In the genomic region with DNA sequence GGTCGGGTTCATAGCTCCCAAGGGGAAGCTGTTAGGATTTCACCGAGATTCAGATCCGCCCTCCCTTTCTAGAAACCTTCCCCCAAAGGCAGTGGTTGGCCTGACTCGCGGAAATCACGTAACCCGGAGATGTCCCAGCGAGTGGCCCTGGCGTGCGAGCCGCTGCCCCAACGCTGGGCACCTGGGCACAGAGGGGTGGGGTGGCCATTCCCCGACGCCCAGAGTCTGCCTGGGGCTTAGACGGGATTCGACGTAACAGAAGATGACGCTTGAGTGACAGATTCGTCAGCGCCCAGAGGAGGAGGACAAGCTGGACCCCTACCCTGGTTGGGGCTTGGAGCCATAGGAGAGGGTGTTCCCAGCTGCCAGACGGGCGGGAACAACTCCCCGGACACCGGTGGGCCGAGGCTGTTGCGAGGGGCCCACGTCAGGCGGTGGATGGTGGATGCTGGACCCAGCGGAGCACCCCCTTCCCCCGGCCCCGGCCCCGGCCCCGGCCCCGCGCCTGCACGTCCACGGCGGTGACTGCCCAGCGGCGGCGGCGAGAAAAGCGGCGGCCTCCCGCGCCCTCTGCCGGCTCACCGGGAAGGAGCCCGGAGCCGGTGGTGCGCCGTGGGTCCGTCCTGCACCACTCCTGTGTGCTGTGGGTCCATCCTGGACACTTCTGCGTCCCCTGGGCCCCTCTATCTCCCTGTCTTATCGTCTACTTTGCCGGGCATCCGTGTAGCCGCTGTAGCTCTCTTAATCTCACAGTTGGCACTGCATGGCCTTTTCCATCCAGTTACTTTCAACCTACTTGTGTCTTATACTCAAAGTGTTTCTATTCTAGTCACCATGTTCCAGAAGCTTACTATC, we compare ENCODE assay signal across 7 cellular contexts. TPM values are rescaled to one million over a fixed set of nuclear protein-coding genes. Genes with fewer than 3 reads are reported as not detected.
DNase-seq lines count a peak whose midpoint lies in the region; ATAC-seq, FAIRE-seq and TF ChIP-seq lines count a peak whose summit lies in the region.

No MANE protein-coding gene starts in this region.

- TF ChIP-seq CTCF in VCaP (conservative IDR thresholded peaks at IDR 0.05) (peak; percentile 71), gastrocnemius medialis (IDR thresholded peaks at IDR 0.05 in 4 of 5, conservative IDR thresholded peaks at IDR 0.05 in 1 of 5) (peak; percentile 36 to 84 (median 55))

- no peak for FAIRE-seq in GM12891 (lab: Jason Lieb, UNC)

- no peaks in the 10 kb centered on the region for H3K9me3 ChIP-seq in gastrocnemius medialis

- TF ChIP-seq POLR2A in gastrocnemius medialis (IDR thresholded peaks at IDR 0.05) (no peak), GM12891 (IDR thresholded peaks at IDR 0.05; ENCODE audit: low read depth, low read length) (no peak)

- H3K4me3 ChIP-seq in H7 (ENCODE audit: insufficient read depth, low read depth, low read length): no peak overlapping the region
- H3K4me3 ChIP-seq in gastrocnemius medialis: no peak overlapping the region

- H3K27me3 ChIP-seq in H7 (ENCODE audit: control insufficient read depth, insufficient read depth, low read length) (no peaks in the 10 kb centered on the region), gastrocnemius medialis (peaks cover 0 to 8% (median 0%) of the 10 kb centered on the region in 3 donors)

- H3K27ac ChIP-seq in VCaP (no peak overlapping the region), gastrocnemius medialis (no peak overlapping the region)

- no peaks in the 10 kb centered on the region for H3K4me1 ChIP-seq in gastrocnemius medialis

- H3K36me3 ChIP-seq in H7 (replicated peaks; ENCODE audit: control insufficient read depth, insufficient read depth, low read length): no peaks in the 10 kb centered on the region
- no peaks in the 10 kb centered on the region for H3K36me3 ChIP-seq in gastrocnemius medialis

- ATAC-seq in Right ventricle myocardium inferior (peak; percentile 64), gastrocnemius medialis (peak; percentile 73 to 89), GM18858 (IDR thresholded peaks at IDR 0.05; ENCODE audit: unreplicated experiment) (no peak), GM21526 (IDR thresholded peaks at IDR 0.05; ENCODE audit: low FRiP score, unreplicated experiment) (no peak)

- intact Hi-C loops in Right ventricle myocardium inferior (cut with DNase I) (loop anchor here (2.0 to 10.0 kb wide), 2 partner anchors 220 to 288 kb away; no protein-coding TSS in a partner anchor), gastrocnemius medialis (cut with DNase I; ENCODE audit: low total_unique reads) (loop anchor here (1.0 to 10.0 kb wide), 3 partner anchors 90 to 287 kb away; no protein-coding TSS in a partner anchor)

- in situ Hi-C loops in gastrocnemius medialis (cut with MboI; ENCODE audit: low sequenced_read_pairs in 4 of 4): loop anchor here in 2 of 4 donors (10.0 to 25.0 kb wide), 2 partner anchors 180 to 187 kb away; a partner anchor contains a TSS

- peak; percentile 96 for DNase-seq in H7
- DNase-seq in Right ventricle myocardium inferior (ENCODE audit: missing footprints): peak; percentile 57
- peak in 1 of 2 donors; percentile 18 for DNase-seq in gastrocnemius medialis
- DNase-seq in GM12891 (ENCODE audit: insufficient read length, low spot score): no peak

TF ChIP-seq in GM12891, 5 proteins besides CTCF, POLR2A, EP300 and RAD21:
- TF ChIP-seq POU2F2 (IDR thresholded peaks at IDR 0.05; ENCODE audit: low read depth, low read length) (no peak), POLR2AphosphoS5 (IDR thresholded peaks at IDR 0.05; ENCODE audit: low read depth, low read length) (no peak), TAF1 (IDR thresholded peaks at IDR 0.05; ENCODE audit: low read depth, low read length) (no peak), PAX5 (IDR thresholded peaks at IDR 0.05; ENCODE audit: insufficient read depth, low read length, severe bottlenecking) (no peak), SPI1 (IDR thresholded peaks at IDR 0.05; ENCODE audit: low read depth, low read length) (no peak)

RNA-seq across cellular contexts. Expression of a gene that starts 35.4 kb away (rescaled TPM):
- total RNA-seq in H7 (2014; rRNA removed; shearing (Covaris generic)): 13.7 and 16.7 TPM in 2 replicates
- total RNA-seq in Right ventricle myocardium inferior (not detected), gastrocnemius medialis (under 1 TPM in 2 of 4 donors, not detected in 2; 0.04 to 0.13 TPM)
- polyA plus RNA-seq in GM12891 (2012; ENCODE audit: low read depth, missing spikeins): not detected

RNA-seq across cellular contexts. Expression of a gene that starts 36.9 kb away (rescaled TPM):
- total RNA-seq in H7 (2014; rRNA removed; shearing (Covaris generic)): 0.37 and 0.62 TPM in 2 replicates
- total RNA-seq in Right ventricle myocardium inferior: not detected
- total RNA-seq in gastrocnemius medialis: not detected
- not detected for polyA plus RNA-seq in GM12891 (2012; ENCODE audit: low read depth, missing spikeins)

Comparison
In these comparisons a context has a peak if more than half of its experiments do, and no peak if none do; other contexts are left out.
1. ATAC-seq: peak in Right ventricle myocardium inferior (single experiment) and gastrocnemius medialis (2 of 2); none in GM18858 (single experiment) and GM21526 (single experiment).
2. RNA of a gene that starts 35.4 kb away (total RNA-seq): 13.7 to 16.7 TPM in H7; 0.04 to 0.13 TPM in gastrocnemius medialis and not detected in Right ventricle myocardium inferior (single experiment); every median in the first group is over 10 times any median in the second.